1 cellular context compared by ENCODE assay signal in genomic region chr3:13480340-13481318, GRCh38.
TF ChIP-seq lines count a peak whose summit lies in the region.

No MANE protein-coding gene starts in this region.

TF ChIP-seq in K562, 482 proteins besides CTCF, POLR2A, EP300 and RAD21 (continued from another document):
- TF ChIP-seq VEZF1 (CRISPR knock-in tag; IDR thresholded peaks at IDR 0.05) (peak; percentile 51; the same call in 1 of the 2 replicates), NRF1 (conservative IDR thresholded peaks at IDR 0.05 in 1 of 2, IDR thresholded peaks at IDR 0.05 in 1 of 2) (0 out of 4 replicates have a peak, but pooled peaks of 1 of the 2 experiments have one; percentile 0), ZBTB7A (IDR thresholded peaks at IDR 0.05; ENCODE audit: borderline replicate concordance, control insufficient read depth, low read depth, low read length) (peak; percentile 91), POU5F1 (IDR thresholded peaks at IDR 0.05; ENCODE audit: borderline replicate concordance, low read depth, low read length, partially characterized antibody) (no peak), ID3 (CRISPR knock-in tag; IDR thresholded peaks at IDR 0.05) (no peak), ID3 (tag; IDR thresholded peaks at IDR 0.05) (0 out of 2 replicates have a peak, but pooled peaks have one; percentile 24), ZNF124 (CRISPR knock-in tag; IDR thresholded peaks at IDR 0.05) (peak; percentile 40; the same call in 1 of the 2 replicates), NR4A1 (CRISPR knock-in tag; IDR thresholded peaks at IDR 0.05) (0 out of 2 replicates have a peak, but pooled peaks have one; percentile 74), NR4A1 (tag; IDR thresholded peaks at IDR 0.05) (0 out of 2 replicates have a peak, but pooled peaks have one; percentile 37), RB1 (IDR thresholded peaks at IDR 0.05; ENCODE audit: low read depth) (peak; percentile 26; the same call in 1 of the 2 replicates)
